ENCODE assay signal across 1 cellular context in genomic region chr1:167762061-167762746, GRCh38.
TF ChIP-seq lines count a peak whose summit lies in the region.

No MANE protein-coding gene starts in this region.

TF ChIP-seq in K562, 482 proteins besides CTCF, POLR2A, EP300 and RAD21 (continued from another document):
- TF ChIP-seq, protein P1, sequence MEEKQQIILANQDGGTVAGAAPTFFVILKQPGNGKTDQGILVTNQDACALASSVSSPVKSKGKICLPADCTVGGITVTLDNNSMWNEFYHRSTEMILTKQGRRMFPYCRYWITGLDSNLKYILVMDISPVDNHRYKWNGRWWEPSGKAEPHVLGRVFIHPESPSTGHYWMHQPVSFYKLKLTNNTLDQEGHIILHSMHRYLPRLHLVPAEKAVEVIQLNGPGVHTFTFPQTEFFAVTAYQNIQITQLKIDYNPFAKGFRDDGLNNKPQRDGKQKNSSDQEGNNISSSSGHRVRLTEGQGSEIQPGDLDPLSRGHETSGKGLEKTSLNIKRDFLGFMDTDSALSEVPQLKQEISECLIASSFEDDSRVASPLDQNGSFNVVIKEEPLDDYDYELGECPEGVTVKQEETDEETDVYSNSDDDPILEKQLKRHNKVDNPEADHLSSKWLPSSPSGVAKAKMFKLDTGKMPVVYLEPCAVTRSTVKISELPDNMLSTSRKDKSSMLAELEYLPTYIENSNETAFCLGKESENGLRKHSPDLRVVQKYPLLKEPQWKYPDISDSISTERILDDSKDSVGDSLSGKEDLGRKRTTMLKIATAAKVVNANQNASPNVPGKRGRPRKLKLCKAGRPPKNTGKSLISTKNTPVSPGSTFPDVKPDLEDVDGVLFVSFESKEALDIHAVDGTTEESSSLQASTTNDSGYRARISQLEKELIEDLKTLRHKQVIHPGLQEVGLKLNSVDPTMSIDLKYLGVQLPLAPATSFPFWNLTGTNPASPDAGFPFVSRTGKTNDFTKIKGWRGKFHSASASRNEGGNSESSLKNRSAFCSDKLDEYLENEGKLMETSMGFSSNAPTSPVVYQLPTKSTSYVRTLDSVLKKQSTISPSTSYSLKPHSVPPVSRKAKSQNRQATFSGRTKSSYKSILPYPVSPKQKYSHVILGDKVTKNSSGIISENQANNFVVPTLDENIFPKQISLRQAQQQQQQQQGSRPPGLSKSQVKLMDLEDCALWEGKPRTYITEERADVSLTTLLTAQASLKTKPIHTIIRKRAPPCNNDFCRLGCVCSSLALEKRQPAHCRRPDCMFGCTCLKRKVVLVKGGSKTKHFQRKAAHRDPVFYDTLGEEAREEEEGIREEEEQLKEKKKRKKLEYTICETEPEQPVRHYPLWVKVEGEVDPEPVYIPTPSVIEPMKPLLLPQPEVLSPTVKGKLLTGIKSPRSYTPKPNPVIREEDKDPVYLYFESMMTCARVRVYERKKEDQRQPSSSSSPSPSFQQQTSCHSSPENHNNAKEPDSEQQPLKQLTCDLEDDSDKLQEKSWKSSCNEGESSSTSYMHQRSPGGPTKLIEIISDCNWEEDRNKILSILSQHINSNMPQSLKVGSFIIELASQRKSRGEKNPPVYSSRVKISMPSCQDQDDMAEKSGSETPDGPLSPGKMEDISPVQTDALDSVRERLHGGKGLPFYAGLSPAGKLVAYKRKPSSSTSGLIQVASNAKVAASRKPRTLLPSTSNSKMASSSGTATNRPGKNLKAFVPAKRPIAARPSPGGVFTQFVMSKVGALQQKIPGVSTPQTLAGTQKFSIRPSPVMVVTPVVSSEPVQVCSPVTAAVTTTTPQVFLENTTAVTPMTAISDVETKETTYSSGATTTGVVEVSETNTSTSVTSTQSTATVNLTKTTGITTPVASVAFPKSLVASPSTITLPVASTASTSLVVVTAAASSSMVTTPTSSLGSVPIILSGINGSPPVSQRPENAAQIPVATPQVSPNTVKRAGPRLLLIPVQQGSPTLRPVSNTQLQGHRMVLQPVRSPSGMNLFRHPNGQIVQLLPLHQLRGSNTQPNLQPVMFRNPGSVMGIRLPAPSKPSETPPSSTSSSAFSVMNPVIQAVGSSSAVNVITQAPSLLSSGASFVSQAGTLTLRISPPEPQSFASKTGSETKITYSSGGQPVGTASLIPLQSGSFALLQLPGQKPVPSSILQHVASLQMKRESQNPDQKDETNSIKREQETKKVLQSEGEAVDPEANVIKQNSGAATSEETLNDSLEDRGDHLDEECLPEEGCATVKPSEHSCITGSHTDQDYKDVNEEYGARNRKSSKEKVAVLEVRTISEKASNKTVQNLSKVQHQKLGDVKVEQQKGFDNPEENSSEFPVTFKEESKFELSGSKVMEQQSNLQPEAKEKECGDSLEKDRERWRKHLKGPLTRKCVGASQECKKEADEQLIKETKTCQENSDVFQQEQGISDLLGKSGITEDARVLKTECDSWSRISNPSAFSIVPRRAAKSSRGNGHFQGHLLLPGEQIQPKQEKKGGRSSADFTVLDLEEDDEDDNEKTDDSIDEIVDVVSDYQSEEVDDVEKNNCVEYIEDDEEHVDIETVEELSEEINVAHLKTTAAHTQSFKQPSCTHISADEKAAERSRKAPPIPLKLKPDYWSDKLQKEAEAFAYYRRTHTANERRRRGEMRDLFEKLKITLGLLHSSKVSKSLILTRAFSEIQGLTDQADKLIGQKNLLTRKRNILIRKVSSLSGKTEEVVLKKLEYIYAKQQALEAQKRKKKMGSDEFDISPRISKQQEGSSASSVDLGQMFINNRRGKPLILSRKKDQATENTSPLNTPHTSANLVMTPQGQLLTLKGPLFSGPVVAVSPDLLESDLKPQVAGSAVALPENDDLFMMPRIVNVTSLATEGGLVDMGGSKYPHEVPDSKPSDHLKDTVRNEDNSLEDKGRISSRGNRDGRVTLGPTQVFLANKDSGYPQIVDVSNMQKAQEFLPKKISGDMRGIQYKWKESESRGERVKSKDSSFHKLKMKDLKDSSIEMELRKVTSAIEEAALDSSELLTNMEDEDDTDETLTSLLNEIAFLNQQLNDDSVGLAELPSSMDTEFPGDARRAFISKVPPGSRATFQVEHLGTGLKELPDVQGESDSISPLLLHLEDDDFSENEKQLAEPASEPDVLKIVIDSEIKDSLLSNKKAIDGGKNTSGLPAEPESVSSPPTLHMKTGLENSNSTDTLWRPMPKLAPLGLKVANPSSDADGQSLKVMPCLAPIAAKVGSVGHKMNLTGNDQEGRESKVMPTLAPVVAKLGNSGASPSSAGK (IDR thresholded peaks at IDR 0.05), result peak; percentile 32; the same call in 1 of the 2 replicates
- TF ChIP-seq HMGN3 (IDR thresholded peaks at IDR 0.05; ENCODE audit: borderline replicate concordance, extremely low read depth, insufficient read length, low read depth, low read length), result no peak
- TF ChIP-seq MEF2A (IDR thresholded peaks at IDR 0.05; ENCODE audit: control insufficient read depth, low read depth, low read length), result no peak
